24 cellular contexts compared by ENCODE assay signal in genomic region chr17:33342025-33342424, GRCh38. TPM values are rescaled to one million over a fixed set of nuclear protein-coding genes. Genes with fewer than 3 reads are reported as not detected.
"Had no signal": no experiment of that assay in that cellular context is flagged by ENCODE, and none has a peak within 500 bp of the region (broad histone marks: within the 10 kb centered on the region; RNA-seq: fewer than 3 reads in every experiment).

No MANE protein-coding gene starts in this region.

- H3K36me3 ChIP-seq: colonic mucosa, prostate gland, right atrium auricular region, thyroid gland had no signal

- H3K27ac ChIP-seq: colonic mucosa, epithelial cell of prostate, hepatocyte, prostate gland, right atrium auricular region, thyroid gland had no signal

- H3K79me2 ChIP-seq: hepatocyte had no signal

- H3K27me3 ChIP-seq: colonic mucosa, right atrium auricular region, thyroid gland had no signal

- DNase-seq: activated CD4-positive, alpha-beta T cell treated with anti-CD3 and anti-CD28 coated beads, Interleukin-2, amount 10 ng/mL, durations not matched to agents 24 days and 14 days; activated CD4-positive, CD25-positive, alpha-beta regulatory T cell; activated CD8-positive, alpha-beta T cell treated with anti-CD3 and anti-CD28 coated beads for 36 hours; activated naive CD4-positive, alpha-beta T cell; activated naive CD8-positive, alpha-beta T cell treated with anti-CD3 and anti-CD28 coated beads for 36 hours; activated T-cell treated with anti-CD3 and anti-CD28 coated beads, Interleukin-2, amount 50 U/mL, for 1 hour; amniotic stem cell; central memory CD4-positive, alpha-beta T cell; colonic mucosa; endodermal cell; foreskin fibroblast; mesenchymal stem cell; naive thymus-derived CD8-positive, alpha-beta T cell; stimulated activated CD4-positive, alpha-beta T cell treated with anti-CD3 and anti-CD28 coated beads, Interleukin-2, amount 100 ng/mL, for 24 hours; stimulated activated naive CD4-positive, alpha-beta T cell treated with Interleukin-2 at 50 U/mL for 16 hours; thyroid gland had no signal

- ATAC-seq: activated CD8-positive, alpha-beta T cell treated with anti-CD3 and anti-CD28 coated beads for 36 hours; activated T-helper 17 cell treated with anti-CD3 and anti-CD28 coated beads, Interleukin-2, amount 50 U/mL, for 72 hours; naive thymus-derived CD8-positive, alpha-beta T cell had no signal

- H3K4me2 ChIP-seq: hepatocyte had no signal

- H3K9me3 ChIP-seq: colonic mucosa, prostate gland, right atrium auricular region, thyroid gland had no signal

- H3K4me3 ChIP-seq: colonic mucosa, hepatocyte, prostate gland, right atrium auricular region, thyroid gland had no signal

- H2AFZ ChIP-seq: hepatocyte had no signal

- H3K4me1 ChIP-seq: colonic mucosa, prostate gland, right atrium auricular region, thyroid gland had no signal

RNA-seq across cellular contexts. Expression of gene ASIC2, which starts 48.9 kb away (rescaled TPM):
- total RNA-seq: activated CD4-positive, alpha-beta T cell treated with anti-CD3 and anti-CD28 coated beads, Interleukin-2, amount 10 ng/mL, durations not matched to agents 24 days and 14 days; activated CD8-positive, alpha-beta T cell treated with anti-CD3 and anti-CD28 coated beads for 36 hours; activated naive CD8-positive, alpha-beta T cell treated with anti-CD3 and anti-CD28 coated beads for 36 hours; activated T-helper 17 cell treated with anti-CD3 and anti-CD28 coated beads, Interleukin-2, amount 50 U/mL, for 72 hours; naive thymus-derived CD8-positive, alpha-beta T cell; osteocyte; skeletal muscle tissue; subcutaneous adipose tissue; thyroid gland had no signal
- polyA plus RNA-seq: naive thymus-derived CD8-positive, alpha-beta T cell had no signal
